ENCODE assay signal across 1 cellular context in genomic region chr1:27915082-27915575, GRCh38.
TF ChIP-seq lines count a peak whose summit lies in the region.

No MANE protein-coding gene starts in this region.

TF ChIP-seq in SK-N-SH, 30 proteins besides CTCF, POLR2A, EP300 and RAD21 (continued from another document):
- TF ChIP-seq, protein P1, sequence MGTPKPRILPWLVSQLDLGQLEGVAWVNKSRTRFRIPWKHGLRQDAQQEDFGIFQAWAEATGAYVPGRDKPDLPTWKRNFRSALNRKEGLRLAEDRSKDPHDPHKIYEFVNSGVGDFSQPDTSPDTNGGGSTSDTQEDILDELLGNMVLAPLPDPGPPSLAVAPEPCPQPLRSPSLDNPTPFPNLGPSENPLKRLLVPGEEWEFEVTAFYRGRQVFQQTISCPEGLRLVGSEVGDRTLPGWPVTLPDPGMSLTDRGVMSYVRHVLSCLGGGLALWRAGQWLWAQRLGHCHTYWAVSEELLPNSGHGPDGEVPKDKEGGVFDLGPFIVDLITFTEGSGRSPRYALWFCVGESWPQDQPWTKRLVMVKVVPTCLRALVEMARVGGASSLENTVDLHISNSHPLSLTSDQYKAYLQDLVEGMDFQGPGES (IDR thresholded peaks at IDR 0.05; ENCODE audit: low read depth, low read length), result no peak
- no peak for TF ChIP-seq FOSL2 (IDR thresholded peaks at IDR 0.05; ENCODE audit: borderline replicate concordance, low read depth)
- no peak for TF ChIP-seq TEAD4 (IDR thresholded peaks at IDR 0.05; ENCODE audit: borderline replicate concordance, insufficient read depth)
- no peak for TF ChIP-seq GABPA (IDR thresholded peaks at IDR 0.05; ENCODE audit: low read depth)
- TF ChIP-seq ZBTB33 (IDR thresholded peaks at IDR 0.05; ENCODE audit: borderline replicate concordance, low read depth), result no peak
- TF ChIP-seq ELF1 (IDR thresholded peaks at IDR 0.05), result no peak
- TF ChIP-seq FOXJ3 (CRISPR knock-in tag; IDR thresholded peaks at IDR 0.05), result no peak
